In the genomic region with DNA sequence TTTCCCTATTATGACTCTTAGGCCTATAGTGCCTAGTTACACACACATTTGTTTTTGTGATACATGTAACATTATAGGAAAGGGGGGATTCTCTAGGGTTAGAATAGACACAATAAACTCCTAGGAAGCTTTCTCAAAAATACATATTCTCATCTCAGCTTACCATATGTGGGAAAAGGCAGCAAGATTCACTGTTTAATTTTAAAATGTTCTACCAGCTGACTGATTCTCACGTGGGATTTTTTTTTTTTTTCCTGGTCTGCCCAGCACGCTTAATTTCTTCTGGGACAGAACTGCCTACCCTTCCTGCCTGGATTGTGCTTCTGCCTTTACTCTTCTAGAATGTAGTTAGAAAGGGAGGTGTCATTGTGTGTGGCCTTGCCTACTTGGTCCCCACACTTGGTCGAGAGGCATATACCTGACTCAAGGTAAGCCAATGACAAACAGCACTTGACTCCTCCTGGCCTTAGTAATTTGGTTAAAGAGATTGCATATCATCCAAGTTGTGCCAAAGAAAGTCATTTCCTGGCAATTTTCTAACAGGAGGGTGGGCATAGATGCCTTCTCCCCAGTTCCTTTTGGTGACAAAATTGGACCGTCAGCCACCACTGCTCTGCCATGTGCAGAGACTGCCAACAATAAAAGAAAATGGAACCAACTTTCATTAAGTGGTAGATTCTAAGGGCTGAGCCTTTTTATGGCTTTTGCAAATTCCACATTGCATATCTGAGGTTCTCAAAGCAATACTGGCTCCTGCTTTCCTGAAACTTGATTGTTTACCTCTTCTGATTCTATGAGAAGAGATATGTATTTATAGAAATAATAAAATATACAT, we compare ENCODE assay signal across 8 cellular contexts. TPM values are rescaled to one million over a fixed set of nuclear protein-coding genes. Genes with fewer than 3 reads are reported as not detected.
DNase-seq lines count a peak whose midpoint lies in the region; ATAC-seq and TF ChIP-seq lines count a peak whose summit lies in the region.

No MANE protein-coding gene starts in this region.

- H3K27ac Mint-ChIP-seq in activated T-helper 2 cell treated with anti-CD3 and anti-CD28 coated beads, Interferon-gamma antibody, Interleukin-2, Interleukin-4, amounts not matched to agents 10 μg/mL and 5 μg/mL and 100 μg/mL, durations not matched to agents 14 hours and 24 hours and 36 hours: peak overlapping the region; percentile 95

- peak overlapping the region; percentile 84 for H3K4me3 Mint-ChIP-seq in activated T-helper 2 cell treated with anti-CD3 and anti-CD28 coated beads, Interferon-gamma antibody, Interleukin-2, Interleukin-4, amounts not matched to agents 10 μg/mL and 5 μg/mL and 100 μg/mL, durations not matched to agents 14 hours and 24 hours and 36 hours (ENCODE audit: low read depth)

- TF ChIP-seq POLR2A in vagina (IDR thresholded peaks at IDR 0.05): no peak

- H3K9me3 ChIP-seq in right atrium auricular region (no peaks in the 10 kb centered on the region), lung (ENCODE audit: control insufficient read depth in 2 of 2, insufficient read depth in 1 of 2, low read length in 1 of 2) (no peaks in the 10 kb centered on the region), vagina (no peaks in the 10 kb centered on the region)

- no peaks in the 10 kb centered on the region for H3K9me3 Mint-ChIP-seq in activated T-helper 2 cell treated with anti-CD3 and anti-CD28 coated beads, Interferon-gamma antibody, Interleukin-2, Interleukin-4, amounts not matched to agents 10 μg/mL and 5 μg/mL and 100 μg/mL, durations not matched to agents 14 hours and 24 hours and 36 hours

- H3K27ac ChIP-seq in right atrium auricular region: peak overlapping the region; percentile 89 to 92
- peak overlapping the region; percentile 76 to 96 for H3K27ac ChIP-seq in lung (ENCODE audit: low read depth in 1 of 2, low read length in 1 of 2)
- peak overlapping the region; percentile 54 for H3K27ac ChIP-seq in vagina

- intact Hi-C loops in Right ventricle myocardium inferior (cut with DNase I) (loop anchor here (2.0 to 5.0 kb wide), 3 partner anchors 143 to 319 kb away; partner anchors contain the start of gene TIPARP), vagina (cut with DNase I) (loop anchor here (2.0 kb wide), 1 partner anchor 267 kb away; no protein-coding TSS in a partner anchor)
- intact Hi-C loops in activated T-helper 2 cell treated with anti-CD3 and anti-CD28 coated beads, Interferon-gamma antibody, Interleukin-2, Interleukin-4, amounts not matched to agents 10 μg/mL and 5 μg/mL and 100 μg/mL, durations not matched to agents 14 hours and 24 hours and 36 hours (cut with micrococcal nuclease): loop anchor here (1.0 to 10.0 kb wide), 8 partner anchors 8 to 963 kb away; partner anchors contain the start of genes LEKR1, SLC33A1 and TIPARP

- H3K4me1 Mint-ChIP-seq in activated T-helper 2 cell treated with anti-CD3 and anti-CD28 coated beads, Interferon-gamma antibody, Interleukin-2, Interleukin-4, amounts not matched to agents 10 μg/mL and 5 μg/mL and 100 μg/mL, durations not matched to agents 14 hours and 24 hours and 36 hours (ENCODE audit: low read depth): peaks cover 59% of the 10 kb centered on the region

- no peaks in the 10 kb centered on the region for H3K36me3 ChIP-seq in right atrium auricular region
- H3K36me3 ChIP-seq in lung (ENCODE audit: control insufficient read depth in 2 of 2, insufficient read depth in 2 of 2, low read length in 2 of 2): no peaks in the 10 kb centered on the region
- H3K36me3 ChIP-seq in vagina: no peaks in the 10 kb centered on the region

- no peak for ATAC-seq in Right ventricle myocardium inferior
- ATAC-seq in lung (ENCODE audit: insufficient read depth, low FRiP score): no peak

- TF ChIP-seq CTCF in right atrium auricular region (IDR thresholded peaks at IDR 0.05): no peak
- TF ChIP-seq CTCF in lung (IDR thresholded peaks at IDR 0.05; ENCODE audit: control extremely low read depth, extremely low read depth): no peak
- no peak for TF ChIP-seq CTCF in vagina (IDR thresholded peaks at IDR 0.05)

- WGBS in lung, 2 donors: 90 to 92% methylated on average over 4 of the region's 4 CpGs

- H3K4me1 ChIP-seq in right atrium auricular region (peaks cover 0 to 16% of the 10 kb centered on the region in 2 donors), lung (ENCODE audit: control insufficient read depth in 2 of 2, insufficient read depth in 2 of 2, low read length in 2 of 2) (peaks cover 0 to 3% of the 10 kb centered on the region in 2 donors), vagina (peaks cover 12% of the 10 kb centered on the region)

- DNase-seq in right atrium auricular region (ENCODE audit: low spot score) (no peak), Right ventricle myocardium inferior (ENCODE audit: missing footprints) (no peak), lung (ENCODE audit: low spot score) (no peak), vagina (ENCODE audit: extremely low spot score in 2 of 2) (no peak), dermis blood vessel endothelial cell (no peak), medulla oblongata (ENCODE audit: extremely low spot score) (no peak), DMS 273 (lab: John Stamatoyannopoulos, UW; ENCODE audit: unreplicated experiment) (no peak)
- DNase-seq in activated T-helper 2 cell treated with anti-CD3 and anti-CD28 coated beads, Interferon-gamma antibody, Interleukin-2, Interleukin-4, amounts not matched to agents 10 μg/mL and 5 μg/mL and 100 μg/mL, durations not matched to agents 14 hours and 24 hours and 36 hours (ENCODE audit: low spot score): no peak

- no peaks in the 10 kb centered on the region for H3K27me3 Mint-ChIP-seq in activated T-helper 2 cell treated with anti-CD3 and anti-CD28 coated beads, Interferon-gamma antibody, Interleukin-2, Interleukin-4, amounts not matched to agents 10 μg/mL and 5 μg/mL and 100 μg/mL, durations not matched to agents 14 hours and 24 hours and 36 hours (ENCODE audit: low read depth)

- H3K36me3 Mint-ChIP-seq in activated T-helper 2 cell treated with anti-CD3 and anti-CD28 coated beads, Interferon-gamma antibody, Interleukin-2, Interleukin-4, amounts not matched to agents 10 μg/mL and 5 μg/mL and 100 μg/mL, durations not matched to agents 14 hours and 24 hours and 36 hours (ENCODE audit: low read depth): peaks cover 24% of the 10 kb centered on the region

- H3K27me3 ChIP-seq in right atrium auricular region: no peaks in the 10 kb centered on the region
- no peaks in the 10 kb centered on the region for H3K27me3 ChIP-seq in lung (ENCODE audit: control insufficient read depth, insufficient read depth)
- H3K27me3 ChIP-seq in vagina: no peaks in the 10 kb centered on the region

- H3K4me3 ChIP-seq in right atrium auricular region (no peak overlapping the region), lung (no peak overlapping the region), vagina (no peak overlapping the region)

RNA-seq across cellular contexts. Expression of gene LEKR1, which starts 8.0 kb away (rescaled TPM):
- total RNA-seq in right atrium auricular region: under 1 TPM; 0.20 to 0.70 TPM
- total RNA-seq in Right ventricle myocardium inferior: 0.78 TPM
- total RNA-seq in activated T-helper 2 cell treated with anti-CD3 and anti-CD28 coated beads, Interferon-gamma antibody, Interleukin-2, Interleukin-4, amounts not matched to agents 10 μg/mL and 5 μg/mL and 100 μg/mL, durations not matched to agents 14 hours and 24 hours and 36 hours: 0.30 and 0.52 TPM in 2 replicates
- 1 to 10 TPM; 5.4 TPM for total RNA-seq in lung
- under 1 TPM; 0.71 to 0.92 TPM for polyA plus RNA-seq in lung
- not detected for total RNA-seq in vagina
- total RNA-seq in dermis blood vessel endothelial cell: 0.14 and 0.17 TPM in 2 replicates
